ENCODE assay signal across 18 cellular contexts in the genomic region with DNA sequence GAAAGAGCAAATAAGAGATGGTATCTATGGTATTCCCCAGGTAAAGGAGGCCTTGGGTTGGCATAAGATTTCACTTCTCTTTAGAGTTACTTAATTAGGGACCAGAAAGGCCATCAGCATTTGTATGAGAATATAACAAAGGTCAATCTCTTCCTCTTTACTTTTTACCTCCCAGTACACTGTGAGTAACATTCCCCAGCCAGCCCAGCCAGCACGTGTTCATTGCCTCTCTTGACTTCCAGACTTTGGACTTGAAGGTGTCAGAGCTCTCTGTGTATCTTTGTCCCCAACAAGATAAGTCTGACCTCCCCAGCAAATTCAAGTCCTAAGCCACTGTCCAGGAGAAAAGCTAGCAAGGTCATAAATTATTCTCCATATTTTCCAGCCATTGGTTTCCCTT.
A peak's percentile ranks its signal among the peaks of the same experiment; 100 is the strongest.
DNase-seq lines count a peak whose midpoint lies in the region; ATAC-seq, FAIRE-seq and TF ChIP-seq lines count a peak whose summit lies in the region.
"Had no signal": no experiment of that assay in that cellular context is flagged by ENCODE, and none has a peak within 500 bp of the region (broad histone marks: within the 10 kb centered on the region; RNA-seq: fewer than 3 reads in every experiment).

No MANE protein-coding gene starts in this region.

- H3K4me1 ChIP-seq in endothelial cell of umbilical vein (ENCODE audit: control insufficient read depth, extremely low read depth, insufficient read depth, low read length) = no peaks in the 10 kb centered on the region
- H3K4me1 ChIP-seq in right lobe of liver = peaks cover 0 to 20% (median 0%) of the 10 kb centered on the region in 4 donors
- H3K4me1 ChIP-seq in stomach = no peaks in the 10 kb centered on the region
- H3K4me1 ChIP-seq: BLaER1 treated with 17β-estradiol and CSF1 and Interleukin-3, amounts not matched to agents 10 nM and 100 nM had no signal

- H3K79me2 ChIP-seq in endothelial cell of umbilical vein (ENCODE audit: control insufficient read depth, insufficient read depth, low read length) = no peaks in the 10 kb centered on the region

- FAIRE-seq in endothelial cell of umbilical vein (lab: Jason Lieb, UNC) = peak; percentile 28
- FAIRE-seq: GM12878, GM18507, H54, HTR-8/SVneo had no signal

- TF ChIP-seq CTCF in endothelial cell of umbilical vein (IDR thresholded peaks at IDR 0.05; ENCODE audit: extremely low read depth in 1 of 2, insufficient read depth in 1 of 2, low read depth in 1 of 2, low read length in 2 of 2) = no peak
- TF ChIP-seq CTCF in right lobe of liver (IDR thresholded peaks at IDR 0.05) = no peak
- no peak for TF ChIP-seq CTCF in stomach (IDR thresholded peaks at IDR 0.05)

- no TSS peak for BruUV-seq in endothelial cell of umbilical vein (replicated peaks; lab: Mats Ljungman, UMichigan)

- H3K36me3 ChIP-seq in endothelial cell of umbilical vein (ENCODE audit: control insufficient read depth in 2 of 2, extremely low read depth in 1 of 2, insufficient read depth in 2 of 2, low read length in 2 of 2) = no peaks in the 10 kb centered on the region
- peaks cover 0 to 5% (median 0%) of the 10 kb centered on the region in 4 donors for H3K36me3 ChIP-seq in right lobe of liver
- H3K36me3 ChIP-seq in stomach = no peaks in the 10 kb centered on the region

- H3K27ac ChIP-seq in endothelial cell of umbilical vein (ENCODE audit: insufficient read depth, low read depth, low read length) (no peak overlapping the region), right lobe of liver (peak overlapping the region in 1 of 3 donors; percentile 22), stomach (no peak overlapping the region)
- H3K27ac ChIP-seq: BLaER1 treated with 17β-estradiol and CSF1 and Interleukin-3, amounts not matched to agents 10 nM and 100 nM had no signal

- DNase-seq in left ventricle myocardium superior (no peak), left cardiac atrium (no peak), endothelial cell of umbilical vein (ENCODE audit: low read depth, low spot score) (no peak), right lobe of liver (peak; percentile 35 to 60 (median 57)), stomach (peak; percentile 37), EL (no peak), kidney glomerular epithelial cell (lab: John Stamatoyannopoulos, UW) (no peak)
- DNase-seq: 8988T; Calu3; CD4-positive, CD25-positive, alpha-beta regulatory T cell; DMS 273 treated with DMSO at 0.1 percent for 48 hours had no signal

- H3K4me3 ChIP-seq in endothelial cell of umbilical vein (replicated peaks in 1 of 3; ENCODE audit: insufficient read depth in 1 of 3, low read depth in 1 of 3, low read length in 3 of 3) (no peak overlapping the region), right lobe of liver (no peak overlapping the region), stomach (no peak overlapping the region)
- H3K4me3 ChIP-seq: BLaER1 treated with 17β-estradiol and CSF1 and Interleukin-3, amounts not matched to agents 10 nM and 100 nM; GM12878 had no signal

- H3K9ac ChIP-seq in endothelial cell of umbilical vein (replicated peaks; ENCODE audit: extremely low read depth, insufficient read depth, low read length) = no peak overlapping the region
- H3K9ac ChIP-seq: BLaER1 treated with 17β-estradiol and CSF1 and Interleukin-3, amounts not matched to agents 10 nM and 100 nM had no signal

- no peak overlapping the region for H3K4me2 ChIP-seq in endothelial cell of umbilical vein (ENCODE audit: insufficient read depth, low read length)
- H3K4me2 ChIP-seq: BLaER1 treated with 17β-estradiol and CSF1 and Interleukin-3, amounts not matched to agents 10 nM and 100 nM had no signal

- intact Hi-C loops in left ventricle myocardium superior (cut with micrococcal nuclease) (no loop called here), left cardiac atrium (cut with DNase I) (no loop called here), endothelial cell of umbilical vein (cut with micrococcal nuclease) (no loop called here), right lobe of liver (cut with DNase I) (no loop called here), stomach (cut with DNase I; ENCODE audit: low total_unique reads) (no loop called here)

- no peaks in the 10 kb centered on the region for H3K27me3 ChIP-seq in endothelial cell of umbilical vein (ENCODE audit: control insufficient read depth in 2 of 2, insufficient read depth in 2 of 2, low read length in 2 of 2)
- no peaks in the 10 kb centered on the region for H3K27me3 ChIP-seq in right lobe of liver
- H3K27me3 ChIP-seq in stomach = no peaks in the 10 kb centered on the region
- H3K27me3 ChIP-seq: BLaER1 treated with 17β-estradiol and CSF1 and Interleukin-3, amounts not matched to agents 10 nM and 100 nM had no signal

- CTCF ChIA-PET in endothelial cell of umbilical vein (lab: Charles Lee) = no interaction called here

- no peaks in the 10 kb centered on the region for H3K9me1 ChIP-seq in endothelial cell of umbilical vein (replicated peaks; ENCODE audit: control insufficient read depth, extremely low read depth, insufficient read depth, low read length)

- WGBS in right lobe of liver (ENCODE audit: insufficient coverage, low coverage, low lambda C conversion rate, missing lambda C conversion rate) = 20% methylated on average over 1 of the region's 1 CpG
- 22 to 60% (median 41%) methylated on average over 1 of the region's 1 CpG for WGBS in stomach, 5 donors

- POLR2A ChIA-PET in endothelial cell of umbilical vein (lab: Charles Lee) = no interaction called here

- TF ChIP-seq POLR2A in endothelial cell of umbilical vein (IDR thresholded peaks at IDR 0.05; ENCODE audit: low read depth, low read length) = no peak
- TF ChIP-seq POLR2A in right lobe of liver (IDR thresholded peaks at IDR 0.05) = no peak
- no peak for TF ChIP-seq POLR2A in stomach (IDR thresholded peaks at IDR 0.05)

- H2AFZ ChIP-seq in endothelial cell of umbilical vein (ENCODE audit: low read depth, low read length) = no peak overlapping the region

- H4K20me1 ChIP-seq in endothelial cell of umbilical vein (replicated peaks; ENCODE audit: control insufficient read depth, extremely low read depth, insufficient read depth, low read length) = no peaks in the 10 kb centered on the region
- H4K20me1 ChIP-seq: BLaER1 treated with 17β-estradiol and CSF1 and Interleukin-3, amounts not matched to agents 10 nM and 100 nM had no signal

- no peak for TF ChIP-seq EP300 in stomach (IDR thresholded peaks at IDR 0.05)

- H3K9me3 ChIP-seq in endothelial cell of umbilical vein (replicated peaks; ENCODE audit: control insufficient read depth, insufficient read depth, low read length) (no peaks in the 10 kb centered on the region), right lobe of liver (no peaks in the 10 kb centered on the region), stomach (peaks cover 0 to under 1% (median 0%) of the 10 kb centered on the region in 4 donors)

- ATAC-seq in left ventricle myocardium superior = peak; percentile 65
- no peak for ATAC-seq in left cardiac atrium
- peak; percentile 86 to 91 (median 90) for ATAC-seq in right lobe of liver
- ATAC-seq in GM21423 (IDR thresholded peaks at IDR 0.05; ENCODE audit: unreplicated experiment) = no peak
- ATAC-seq: GM12878, HCT116 had no signal

- dilution Hi-C loops in endothelial cell of umbilical vein (cut with MboI; ENCODE audit: extremely low pct_ligation_motif_present, low sequenced_read_pairs) = no loop called here

TF ChIP-seq in endothelial cell of umbilical vein, 7 proteins besides CTCF, POLR2A, EP300 and RAD21:
- TF ChIP-seq GATA2 (IDR thresholded peaks at IDR 0.05; ENCODE audit: insufficient read depth, insufficient read length, low read depth, low read length) (no peak), FOS (IDR thresholded peaks at IDR 0.05; ENCODE audit: borderline replicate concordance, insufficient read depth, low read length) (no peak), MYC (IDR thresholded peaks at IDR 0.05; ENCODE audit: low read depth, low read length) (no peak), JUN (IDR thresholded peaks at IDR 0.05; ENCODE audit: borderline replicate concordance, insufficient read depth, insufficient read length, low read depth) (no peak), EZH2 (IDR thresholded peaks at IDR 0.05; ENCODE audit: borderline replicate concordance, low read depth, low read length, severe bottlenecking) (no peak), POLR2AphosphoS5 (IDR thresholded peaks at IDR 0.05; ENCODE audit: insufficient read depth, low read depth, low read length) (no peak)
- TF ChIP-seq, protein P1, sequence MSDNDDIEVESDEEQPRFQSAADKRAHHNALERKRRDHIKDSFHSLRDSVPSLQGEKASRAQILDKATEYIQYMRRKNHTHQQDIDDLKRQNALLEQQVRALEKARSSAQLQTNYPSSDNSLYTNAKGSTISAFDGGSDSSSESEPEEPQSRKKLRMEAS (IDR thresholded peaks at IDR 0.05; ENCODE audit: insufficient read depth, insufficient read length) = no peak

Comparison
In these comparisons a context has a peak if more than half of its experiments do, and no peak if none do; other contexts are left out.
1. ATAC-seq: peak in left ventricle myocardium superior (single experiment) and right lobe of liver (4 of 4); none in left cardiac atrium (0 of 2) and GM21423 (single experiment).
2. DNase-seq: peak in right lobe of liver (3 of 3) and stomach (single experiment); none in left ventricle myocardium superior (single experiment), left cardiac atrium (single experiment), endothelial cell of umbilical vein (single experiment), EL (single experiment) and kidney glomerular epithelial cell (single experiment).